Comparison of ENCODE assay signal across 9 cellular contexts in the genomic region with DNA sequence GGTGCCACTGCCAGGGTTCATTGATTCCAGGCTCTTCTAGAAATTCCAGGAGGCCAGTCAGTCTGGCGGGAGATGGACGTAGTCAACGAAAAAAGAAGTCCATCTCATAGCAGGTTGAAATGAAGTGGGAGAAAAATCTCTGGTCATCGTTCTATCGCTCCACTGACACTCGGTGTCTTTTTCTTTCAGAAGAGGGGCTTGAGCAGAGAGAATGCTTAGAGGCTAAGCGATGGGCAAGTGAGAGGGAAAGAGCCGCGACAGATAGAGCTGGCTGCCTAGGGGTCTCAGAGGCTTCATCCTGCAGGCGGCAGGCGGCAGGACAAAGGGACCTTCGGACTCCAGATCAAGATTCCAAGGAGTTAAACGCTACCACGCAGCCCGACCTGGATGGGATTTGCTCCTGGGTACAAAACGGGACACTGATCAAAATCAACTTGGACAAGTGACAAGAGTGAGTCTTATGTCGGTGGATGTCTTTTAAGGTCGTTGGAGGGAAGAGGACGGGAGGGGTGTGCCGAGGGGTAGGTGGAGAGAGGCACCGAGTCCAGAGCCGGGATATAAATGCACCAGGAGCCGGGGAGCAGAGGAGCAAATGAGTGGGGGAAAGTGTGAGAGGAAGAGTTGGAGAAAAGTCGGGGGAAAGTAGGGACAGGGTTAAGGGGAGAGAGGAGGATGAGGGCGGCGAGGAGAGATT. TPM values are rescaled to one million over a fixed set of nuclear protein-coding genes. Genes with fewer than 3 reads are reported as not detected.
A peak's percentile ranks its signal among the peaks of the same experiment; 100 is the strongest.
DNase-seq lines count a peak whose midpoint lies in the region; ATAC-seq and TF ChIP-seq lines count a peak whose summit lies in the region.
"Had no signal": no experiment of that assay in that cellular context is flagged by ENCODE, and none has a peak within 500 bp of the region (broad histone marks: within the 10 kb centered on the region; RNA-seq: fewer than 3 reads in every experiment).

No MANE protein-coding gene starts in this region.

- 52% methylated on average over 26 of the region's 26 CpGs for WGBS in esophagus muscularis mucosa

- H3K4me1 Mint-ChIP-seq in CD8-positive, alpha-beta memory T cell = peaks cover 11 to 21% (median 12%) of the 10 kb centered on the region in 3 donors
- peaks cover 11 to 21% (median 13%) of the 10 kb centered on the region in 3 donors for H3K4me1 Mint-ChIP-seq in T-cell

- H3K4me3 ChIP-seq in CD8-positive, alpha-beta memory T cell (ENCODE audit: low read length) = no peak overlapping the region
- peak overlapping the region; percentile 71 to 78 (median 71) for H3K4me3 ChIP-seq in esophagus muscularis mucosa
- peak overlapping the region; percentile 30 for H3K4me3 ChIP-seq in neuron (ENCODE audit: low read length)
- peak overlapping the region in 1 of 4 donors; percentile 52 for H3K4me3 ChIP-seq in gastrocnemius medialis

- H2AFZ ChIP-seq in neuron (ENCODE audit: low read depth, low read length) = peak overlapping the region; percentile 35

- no peak for TF ChIP-seq POLR2A in esophagus muscularis mucosa (IDR thresholded peaks at IDR 0.05; ENCODE audit: low read depth)
- no peak for TF ChIP-seq POLR2A in gastrocnemius medialis (IDR thresholded peaks at IDR 0.05)

- TF ChIP-seq EP300 in esophagus muscularis mucosa (IDR thresholded peaks at IDR 0.05) = no peak

- no peaks in the 10 kb centered on the region for H3K36me3 ChIP-seq in CD8-positive, alpha-beta memory T cell (ENCODE audit: insufficient read depth, low read length)
- H3K36me3 ChIP-seq in esophagus muscularis mucosa (no peaks in the 10 kb centered on the region), neuron (ENCODE audit: insufficient read depth, low read length) (no peaks in the 10 kb centered on the region), gastrocnemius medialis (no peaks in the 10 kb centered on the region)

- CTCF ChIA-PET in CD8-positive, alpha-beta memory T cell (lab: Charles Lee) = no interaction called here
- CTCF ChIA-PET in T-cell (lab: Charles Lee) = no interaction called here

- no peak overlapping the region for H3K27ac Mint-ChIP-seq in CD8-positive, alpha-beta memory T cell
- H3K27ac Mint-ChIP-seq in T-cell = no peak overlapping the region

- H3K4me3 Mint-ChIP-seq in CD8-positive, alpha-beta memory T cell = peak overlapping the region in 6 of 7 donors; percentile 4 to 80 (median 20)
- peak overlapping the region in 2 of 3 donors; percentile 10 to 58 for H3K4me3 Mint-ChIP-seq in T-cell

- H3K9me3 Mint-ChIP-seq in CD8-positive, alpha-beta memory T cell = peaks cover 0 to 3% (median 2%) of the 10 kb centered on the region in 5 donors
- no peaks in the 10 kb centered on the region for H3K9me3 Mint-ChIP-seq in T-cell

- no peaks in the 10 kb centered on the region for H3K9me3 ChIP-seq in CD8-positive, alpha-beta memory T cell (ENCODE audit: low read length)
- H3K9me3 ChIP-seq in esophagus muscularis mucosa (no peaks in the 10 kb centered on the region), neuron (ENCODE audit: low read length) (no peaks in the 10 kb centered on the region), gastrocnemius medialis (no peaks in the 10 kb centered on the region)

- in situ Hi-C loops in gastrocnemius medialis (cut with MboI; ENCODE audit: low sequenced_read_pairs in 4 of 4) = no loop called here

- ATAC-seq in T-cell (replicated peaks in 1 of 4) (no peak), gastrocnemius medialis (no peak), GM19467 (IDR thresholded peaks at IDR 0.05; ENCODE audit: unreplicated experiment) (no peak)

- DNase-seq in CD8-positive, alpha-beta memory T cell = no peak
- no peak for DNase-seq in T-cell
- no peak for DNase-seq in esophagus muscularis mucosa (ENCODE audit: extremely low spot score)
- no peak for DNase-seq in gastrocnemius medialis
- no peak for DNase-seq in DMS114 treated with DMSO at 0.1 percent for 48 hours (lab: John Stamatoyannopoulos, UW; ENCODE audit: unreplicated experiment)
- no peak for DNase-seq in pons (ENCODE audit: low spot score)
- DNase-seq: COR-L47 had no signal

- POLR2A ChIA-PET in CD8-positive, alpha-beta memory T cell (lab: Charles Lee) = no interaction called here
- POLR2A ChIA-PET in T-cell (lab: Charles Lee) = no interaction called here

- H3K27me3 ChIP-seq in CD8-positive, alpha-beta memory T cell (ENCODE audit: insufficient read depth, low read length, poor library complexity, severe bottlenecking) = peaks cover 28% of the 10 kb centered on the region
- H3K27me3 ChIP-seq in esophagus muscularis mucosa = peaks cover 0 to 39% (median 3%) of the 10 kb centered on the region in 4 donors
- H3K27me3 ChIP-seq in neuron (ENCODE audit: insufficient read depth, low read length) = no peaks in the 10 kb centered on the region
- H3K27me3 ChIP-seq in gastrocnemius medialis = peaks cover 6 to 31% (median 30%) of the 10 kb centered on the region in 3 donors

- peaks cover 39 to 77% of the 10 kb centered on the region in 2 donors for H3K27me3 Mint-ChIP-seq in CD8-positive, alpha-beta memory T cell
- peaks cover 50 to 67% of the 10 kb centered on the region in 2 donors for H3K27me3 Mint-ChIP-seq in T-cell

- no peak for TF ChIP-seq CTCF in esophagus muscularis mucosa (IDR thresholded peaks at IDR 0.05)
- no peak for TF ChIP-seq CTCF in gastrocnemius medialis (IDR thresholded peaks at IDR 0.05 in 4 of 5, conservative IDR thresholded peaks at IDR 0.05 in 1 of 5)

- no peaks in the 10 kb centered on the region for H3K4me1 ChIP-seq in CD8-positive, alpha-beta memory T cell (ENCODE audit: insufficient read depth, low read length)
- peaks cover 14 to 32% (median 22%) of the 10 kb centered on the region in 4 donors for H3K4me1 ChIP-seq in esophagus muscularis mucosa
- peaks cover 23% of the 10 kb centered on the region for H3K4me1 ChIP-seq in neuron (ENCODE audit: insufficient read depth, low read length)
- H3K4me1 ChIP-seq in gastrocnemius medialis = peaks cover 5 to 8% of the 10 kb centered on the region in 2 donors

- peaks cover 0 to 1% (median 0%) of the 10 kb centered on the region in 3 donors for H3K36me3 Mint-ChIP-seq in CD8-positive, alpha-beta memory T cell
- H3K36me3 Mint-ChIP-seq in T-cell = no peaks in the 10 kb centered on the region

- no peak overlapping the region for H3K27ac ChIP-seq in CD8-positive, alpha-beta memory T cell (ENCODE audit: low read depth, low read length)
- H3K27ac ChIP-seq in esophagus muscularis mucosa (replicated peaks in 1 of 4) (peak overlapping the region in 1 of 4 donors; percentile 50), gastrocnemius medialis (no peak overlapping the region)

- intact Hi-C loops in esophagus muscularis mucosa (cut with DNase I) (no loop called here), gastrocnemius medialis (cut with DNase I; ENCODE audit: low total_unique reads) (no loop called here)

RNA-seq across cellular contexts. Expression of gene TMEM178A, which starts 0.7 kb away (rescaled TPM):
- total RNA-seq in CD8-positive, alpha-beta memory T cell = not detected
- not detected for polyA plus RNA-seq in CD8-positive, alpha-beta memory T cell
- under 1 TPM in 3 of 5 donors, not detected in 2; 0.32 to 0.47 (median 0.45) TPM for total RNA-seq in T-cell
- total RNA-seq in esophagus muscularis mucosa = 1 to 10 TPM; 1.2 to 5.0 (median 3.6) TPM
- under 1 TPM in 1 of 4 donors, not detected in 3; 0.42 TPM for total RNA-seq in gastrocnemius medialis
